ENCODE assay signal across 30 cellular contexts in the genomic region with DNA sequence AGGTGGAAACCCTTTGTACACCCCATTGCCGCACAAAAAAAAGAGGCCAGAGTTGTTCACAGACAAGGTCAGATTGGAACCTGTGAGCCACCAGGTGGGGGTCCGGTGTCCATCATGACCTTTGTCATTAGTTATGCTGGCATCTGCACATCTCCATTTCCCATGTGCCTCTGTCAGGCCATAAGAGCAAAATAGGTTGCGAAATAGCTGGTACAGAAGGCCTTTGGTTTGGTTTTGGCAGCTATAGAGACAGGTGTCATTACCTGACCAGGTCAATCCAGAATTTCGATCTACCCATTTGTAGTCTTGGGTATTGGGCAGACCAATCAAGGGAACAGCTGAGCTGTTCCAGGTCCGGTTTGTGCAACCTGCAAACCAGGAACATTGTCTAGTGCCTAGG. TPM values are rescaled to one million over a fixed set of nuclear protein-coding genes. Genes with fewer than 3 reads are reported as not detected.
DNase-seq lines count a peak whose midpoint lies in the region; ATAC-seq, FAIRE-seq and TF ChIP-seq lines count a peak whose summit lies in the region.
"Had no signal": no experiment of that assay in that cellular context is flagged by ENCODE, and none has a peak within 500 bp of the region (broad histone marks: within the 10 kb centered on the region; RNA-seq: fewer than 3 reads in every experiment).

No MANE protein-coding gene starts in this region.

- H2AFZ ChIP-seq in HepG2 (ENCODE audit: low read length), result no peak overlapping the region

- no peaks in the 10 kb centered on the region for H4K20me1 ChIP-seq in HepG2 (ENCODE audit: insufficient read depth, low read length)
- H4K20me1 ChIP-seq: BLaER1 had no signal

- TF ChIP-seq CTCF in HepG2 (CRISPR knock-in tag; IDR thresholded peaks at IDR 0.05), result no peak
- TF ChIP-seq CTCF in right lobe of liver (IDR thresholded peaks at IDR 0.05), result no peak
- TF ChIP-seq CTCF in bronchial epithelial cell (IDR thresholded peaks at IDR 0.05; ENCODE audit: insufficient read depth, low read length, severe bottlenecking), result no peak
- no peak for TF ChIP-seq CTCF in Peyer's patch (IDR thresholded peaks at IDR 0.05)

- WGBS in HepG2 (ENCODE audit: low lambda C conversion rate), result 44% methylated on average over 5 of the region's 5 CpGs
- 50% methylated on average over 3 of the region's 5 CpGs for WGBS in right lobe of liver (ENCODE audit: insufficient coverage, low coverage, low lambda C conversion rate, missing lambda C conversion rate)

- no peak overlapping the region for H3K4me2 ChIP-seq in HepG2 (ENCODE audit: low read depth, low read length)
- H3K4me2 ChIP-seq: BLaER1 had no signal

- no peaks in the 10 kb centered on the region; a peak in 1 of 5 replicates for H3K27me3 ChIP-seq in HepG2 (ENCODE audit: control insufficient read depth in 1 of 2, insufficient read depth in 2 of 2, low read length in 2 of 2)
- H3K27me3 ChIP-seq in right lobe of liver, result no peaks in the 10 kb centered on the region
- no peaks in the 10 kb centered on the region for H3K27me3 ChIP-seq in bronchial epithelial cell (ENCODE audit: control insufficient read depth, insufficient read depth, low read length)
- no peaks in the 10 kb centered on the region for H3K27me3 ChIP-seq in Peyer's patch
- H3K27me3 ChIP-seq: BE2C, BLaER1 had no signal

- DNase-seq in HepG2 (ENCODE audit: low spot score) (no peak), right lobe of liver (no peak), bronchial epithelial cell (ENCODE audit: low read depth) (no peak), SW480 (ENCODE audit: low spot score) (no peak), Peyer's patch (no peak)
- DNase-seq: 8988T; ACHN; BE2C; C1 segment of cervical spinal cord; CD4-positive, alpha-beta memory T cell; CD4-positive, CD25-positive, alpha-beta regulatory T cell; CD8-positive, alpha-beta memory T cell; COR-L47; DMS 273 treated with DMSO at 0.1 percent for 48 hours; DMS153; DMS53; DMS79; DND-41; EL; GDM1 had no signal

- TF ChIP-seq RAD21 in HepG2 (CRISPR knock-in tag; IDR thresholded peaks at IDR 0.05), result no peak
- TF ChIP-seq RAD21 in Ishikawa (IDR thresholded peaks at IDR 0.05; ENCODE audit: low read depth), result no peak

- no peak for TF ChIP-seq POLR2A in HepG2 (IDR thresholded peaks at IDR 0.05; ENCODE audit: insufficient read depth in 1 of 2, low read depth in 2 of 2, low read length in 2 of 2)
- TF ChIP-seq POLR2A in right lobe of liver (IDR thresholded peaks at IDR 0.05), result no peak
- TF ChIP-seq POLR2A in Peyer's patch (IDR thresholded peaks at IDR 0.05), result no peak

- H3K9ac ChIP-seq in HepG2 (ENCODE audit: insufficient read depth, low read depth, low read length), result no peak overlapping the region
- H3K9ac ChIP-seq: BLaER1 had no signal

- FAIRE-seq in HepG2 (lab: Jason Lieb, UNC) (no peak), bronchial epithelial cell (lab: Jason Lieb, UNC) (peak; percentile 7)
- FAIRE-seq: A204.1, GM12878, GM12892, GM18507 had no signal

- intact Hi-C loops in HepG2 (cut with micrococcal nuclease; ENCODE audit: unreplicated experiment), result no loop called here
- intact Hi-C loops in right lobe of liver (cut with DNase I), result no loop called here

- no peak for TF ChIP-seq EP300 in HepG2 (IDR thresholded peaks at IDR 0.05; ENCODE audit: low read depth in 2 of 2, low read length in 2 of 2)
- TF ChIP-seq EP300 in HepG2 (CRISPR knock-in tag; IDR thresholded peaks at IDR 0.05; ENCODE audit: borderline replicate concordance), result no peak
- no peak for TF ChIP-seq EP300 in Ishikawa (IDR thresholded peaks at IDR 0.05; ENCODE audit: borderline replicate concordance)

- H3K9me3 ChIP-seq in HepG2 (ENCODE audit: low read length) (no peaks in the 10 kb centered on the region), right lobe of liver (no peaks in the 10 kb centered on the region), Peyer's patch (no peaks in the 10 kb centered on the region)
- H3K9me3 ChIP-seq: BE2C, BLaER1 had no signal

- H3K27ac ChIP-seq in HepG2 (ENCODE audit: extremely low read length, insufficient read depth, low read length), result no peak overlapping the region
- H3K27ac ChIP-seq in right lobe of liver, result no peak overlapping the region
- no peak overlapping the region for H3K27ac ChIP-seq in Peyer's patch
- H3K27ac ChIP-seq: BLaER1 had no signal

- no peak for ATAC-seq in HepG2
- no peak for ATAC-seq in right lobe of liver
- ATAC-seq in HG02938 (IDR thresholded peaks at IDR 0.05; ENCODE audit: unreplicated experiment), result no peak
- ATAC-seq: GM12878 had no signal

- no peaks in the 10 kb centered on the region for H3K79me2 ChIP-seq in HepG2 (ENCODE audit: insufficient read depth, low read length)

- H3K4me1 ChIP-seq in HepG2 (ENCODE audit: insufficient read depth, low read length), result no peaks in the 10 kb centered on the region
- H3K4me1 ChIP-seq in right lobe of liver, result no peaks in the 10 kb centered on the region
- no peaks in the 10 kb centered on the region for H3K4me1 ChIP-seq in Peyer's patch
- H3K4me1 ChIP-seq: BE2C, BLaER1 had no signal

- no TSS peak for BruUV-seq in HepG2 (replicated peaks; lab: Mats Ljungman, UMichigan)

- in situ Hi-C loops in HepG2 (cut with HindIII; ENCODE audit: extremely low pct_ligation_motif_present, low pct_unique_long_range_greater_than_20kb), result no loop called here

- no peak overlapping the region for H3K4me3 ChIP-seq in HepG2 (replicated peaks in 1 of 3; ENCODE audit: insufficient read depth in 1 of 3, low read depth in 2 of 3, low read length in 3 of 3)
- no peak overlapping the region for H3K4me3 ChIP-seq in right lobe of liver
- H3K4me3 ChIP-seq in bronchial epithelial cell (ENCODE audit: low read depth, low read length), result no peak overlapping the region
- H3K4me3 ChIP-seq in Peyer's patch, result no peak overlapping the region
- H3K4me3 ChIP-seq: BLaER1, GM12878 had no signal

- CTCF ChIA-PET in HepG2 (lab: Yijun Ruan, JAX; ENCODE audit: low intra/inter-chr PET ratio, low total read pairs), result no interaction called here

- H3K36me3 ChIP-seq in HepG2 (replicated peaks in 1 of 2; ENCODE audit: control insufficient read depth in 1 of 2, insufficient read depth in 2 of 2, low read length in 2 of 2) (no peaks in the 10 kb centered on the region), right lobe of liver (no peaks in the 10 kb centered on the region), bronchial epithelial cell (ENCODE audit: control insufficient read depth, insufficient read depth, low read length) (no peaks in the 10 kb centered on the region), Peyer's patch (no peaks in the 10 kb centered on the region)
- H3K36me3 ChIP-seq: BE2C, BLaER1 had no signal

- POLR2A ChIA-PET in HepG2 (lab: Yijun Ruan, JAX), result no interaction called here

TF ChIP-seq in HepG2, 621 proteins besides CTCF, POLR2A, EP300 and RAD21:
- TF ChIP-seq ZFP62 (CRISPR knock-in tag; IDR thresholded peaks at IDR 0.05), result no peak
- no peak for TF ChIP-seq PITX1 (CRISPR knock-in tag; IDR thresholded peaks at IDR 0.05)
- peak; percentile 81; the same call in 1 of the 2 replicates for TF ChIP-seq CEBPB (IDR thresholded peaks at IDR 0.05; ENCODE audit: borderline replicate concordance, low read depth, low read length)
- no peak for TF ChIP-seq ZMYM3 (CRISPR knock-in tag; IDR thresholded peaks at IDR 0.05)
- no peak for TF ChIP-seq ZNF468 (CRISPR knock-in tag; IDR thresholded peaks at IDR 0.05)
TF ChIP-seq in HepG2: peak in this region for 1.

TF ChIP-seq in Ishikawa, 13 proteins besides CTCF, POLR2A, EP300 and RAD21:
- TF ChIP-seq CEBPB (IDR thresholded peaks at IDR 0.05) (peak; percentile 68), CREB1 (IDR thresholded peaks at IDR 0.05; ENCODE audit: low read depth) (no peak)

RNA-seq across cellular contexts. Expression of a gene that starts 6.6 kb away (rescaled TPM):
- total RNA-seq in HepG2 (2016; rRNA removed; fragmentation: Illumina TruSeq; extraction: Trizol) (0.24 and 0.35 TPM in 2 replicates), right lobe of liver (under 1 TPM in 4 of 6 experiments, not detected in 2; 0.04 to 0.20 (median 0.15) TPM), bronchial epithelial cell (0.51 and 3.2 TPM in 2 replicates), Peyer's patch (under 1 TPM in 1 of 4 donors, not detected in 3; 0.40 TPM)
- not detected in 2 replicates for total RNA-seq in HepG2 (2016; cell fraction: cytosol; rRNA removed; fragmentation: Illumina TruSeq; extraction: Trizol; ENCODE audit: low read depth)
- total RNA-seq in HepG2 (2016; cell fraction: insoluble cytoplasmic fraction; rRNA removed; fragmentation: Illumina TruSeq; extraction: Trizol), result 0.19 and 0.40 TPM in 2 replicates
- 0.15 and 0.24 TPM in 2 replicates for total RNA-seq in HepG2 (2016; cell fraction: membrane; rRNA removed; fragmentation: Illumina TruSeq; extraction: Trizol)
- 0.12 TPM in 1 of 2 replicates, not detected in the other for total RNA-seq in HepG2 (2016; cell fraction: nucleus; rRNA removed; fragmentation: Illumina TruSeq; extraction: Trizol)
- polyA plus RNA-seq in HepG2 (2011; rRNA removed), result 0.03 and 0.04 TPM in 2 replicates
- polyA plus RNA-seq in HepG2 (2011; cell fraction: cytosol; rRNA removed), result 0.03 and 0.05 TPM in 2 replicates
- polyA plus RNA-seq in HepG2 (2011; cell fraction: nucleus; rRNA removed), result not detected in 2 replicates
- polyA plus RNA-seq in HepG2 (2012), result 0.04 and 0.05 TPM in 2 replicates
- polyA plus RNA-seq in HepG2 (2016; cell fraction: cytosol; fragmentation: Illumina TruSeq; extraction: Trizol; ENCODE audit: low read depth), result 0.10 and 0.12 TPM in 2 replicates
- polyA plus RNA-seq in HepG2 (2016; cell fraction: insoluble cytoplasmic fraction; fragmentation: Illumina TruSeq; extraction: Trizol; ENCODE audit: low read depth), result 0.15 and 0.25 TPM in 2 replicates
- polyA plus RNA-seq in HepG2 (2016; cell fraction: membrane; fragmentation: Illumina TruSeq; extraction: Trizol; ENCODE audit: low read depth), result 0.13 and 0.14 TPM in 2 replicates
- 0.44 TPM in 1 of 2 replicates, not detected in the other for polyA plus RNA-seq in HepG2 (2016; cell fraction: nucleus; fragmentation: Illumina TruSeq; extraction: Trizol; ENCODE audit: insufficient read depth, low read depth)
- not detected in 2 replicates for polyA minus RNA-seq in HepG2 (2011; rRNA and poly(A)+ RNA removed; ENCODE audit: low replicate concordance)
- polyA minus RNA-seq in HepG2 (2011; cell fraction: cytosol; rRNA and poly(A)+ RNA removed), result not detected in 2 replicates
- polyA minus RNA-seq in HepG2 (2011; cell fraction: nucleus; rRNA and poly(A)+ RNA removed), result 0.12 TPM in 1 of 2 replicates, not detected in the other
- total RNA-seq: CD4-positive, alpha-beta memory T cell; CD4-positive, CD25-positive, alpha-beta regulatory T cell; Daoy; G401; GM12878 had no signal
- polyA plus RNA-seq: CD14-positive monocyte; CD4-positive, alpha-beta memory T cell; CD8-positive, alpha-beta memory T cell; GM12878 had no signal
